In the genomic region with DNA sequence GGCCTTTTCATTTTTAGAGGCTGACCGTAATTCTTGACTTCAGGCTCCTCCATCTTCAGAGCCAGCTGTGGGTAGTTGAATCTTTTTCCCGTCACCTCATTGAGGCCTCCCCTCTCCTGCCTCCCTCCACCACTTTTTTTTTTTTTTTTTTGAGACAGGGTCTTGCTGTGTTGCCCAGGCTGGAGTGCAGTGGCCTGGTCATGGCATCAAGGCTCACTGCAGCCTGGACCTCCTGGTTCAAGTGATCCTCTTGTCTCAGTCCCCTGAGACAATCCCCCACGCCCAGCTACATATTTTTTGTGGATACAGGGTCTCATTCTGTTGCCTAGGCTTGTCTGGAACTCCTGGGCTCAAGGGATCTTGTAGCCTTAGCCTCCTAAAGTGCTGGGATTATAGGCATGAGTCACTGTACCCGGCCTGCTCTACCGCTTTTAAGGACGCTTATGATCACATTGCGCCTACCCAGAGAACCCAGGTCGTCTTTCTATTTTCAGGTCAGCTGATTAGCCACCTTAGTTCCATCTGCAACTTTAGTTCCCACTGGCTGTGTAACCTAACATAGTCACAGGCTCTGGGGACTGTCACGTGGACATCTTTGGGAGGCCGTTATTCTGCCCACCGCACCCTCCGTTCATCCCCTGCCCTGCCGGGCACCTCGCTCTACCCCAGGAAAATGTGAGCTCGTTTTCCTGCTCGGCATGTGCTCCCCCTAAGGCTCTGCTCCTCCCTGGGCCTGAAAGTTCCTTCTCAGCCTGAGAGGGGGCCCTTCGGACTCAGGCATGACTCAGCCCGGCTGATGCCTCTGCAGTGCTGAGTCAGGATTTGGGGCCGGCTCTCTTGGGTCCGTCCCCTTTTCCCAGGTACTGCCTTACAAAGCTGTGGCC, we compare ENCODE assay signal across 12 cellular contexts. TPM values are rescaled to one million over a fixed set of nuclear protein-coding genes. Genes with fewer than 3 reads are reported as not detected.
DNase-seq lines count a peak whose midpoint lies in the region; FAIRE-seq and TF ChIP-seq lines count a peak whose summit lies in the region.
"Had no signal": no experiment of that assay in that cellular context is flagged by ENCODE, and none has a peak within 500 bp of the region (broad histone marks: within the 10 kb centered on the region; RNA-seq: fewer than 3 reads in every experiment).

No MANE protein-coding gene starts in this region.

- WGBS in esophagus squamous epithelium, 2 donors, result 34 to 38% methylated on average over 18 to 20 of the region's 20 CpGs

- H3K4me2 ChIP-seq in osteoblast (ENCODE audit: insufficient read depth, low read length), result peak overlapping the region; percentile 23

- no peaks in the 10 kb centered on the region for H3K79me2 ChIP-seq in osteoblast (ENCODE audit: insufficient read depth, low read length)

- H3K27ac ChIP-seq in esophagus squamous epithelium, result peak overlapping the region; percentile 84 to 91 (median 90)
- peak overlapping the region; percentile 62 for H3K27ac ChIP-seq in osteoblast (ENCODE audit: low read depth, low read length)

- TSS peak; percentile 74 for BruUV-seq in Calu3 (replicated peaks; lab: Mats Ljungman, UMichigan)

- no peak overlapping the region for H3K4me3 Mint-ChIP-seq in Calu3 (ENCODE audit: low read depth, unreplicated experiment)
- H3K4me3 Mint-ChIP-seq: activated CD4-positive, alpha-beta T cell treated with anti-CD3 and anti-CD28 coated beads for 36 hours; stimulated activated naive B cell treated with anti-CD40 and anti-IgM and Interleukin-4, amounts not matched to agents 10 μg/mL and 1 μg/mL and 100 μg/mL, for 72 hours had no signal

- no peak overlapping the region for H2AFZ ChIP-seq in osteoblast (ENCODE audit: low read length)

- CTCF ChIA-PET in Calu3 (lab: Charles Lee), result interaction anchor here (0.7 to 0.9 kb wide), 2 partner anchors 13 to 150 kb away, joined by 3 to 4 read pairs; a partner anchor contains a TSS

- peak; percentile 79 for FAIRE-seq in RCC 7860 (lab: Jason Lieb, UNC)

- H3K27me3 ChIP-seq in esophagus squamous epithelium, result peaks cover 0 to 16% (median 0%) of the 10 kb centered on the region in 4 donors
- H3K27me3 ChIP-seq in osteoblast (ENCODE audit: insufficient read depth, low read length), result no peaks in the 10 kb centered on the region

- no peak overlapping the region for H3K27ac Mint-ChIP-seq in Calu3 (ENCODE audit: unreplicated experiment)
- H3K27ac Mint-ChIP-seq: activated CD4-positive, alpha-beta T cell treated with anti-CD3 and anti-CD28 coated beads for 36 hours; naive B cell; stimulated activated naive B cell treated with anti-CD40 and anti-IgM and Interleukin-4, amounts not matched to agents 10 μg/mL and 1 μg/mL and 100 μg/mL, for 72 hours had no signal

- H3K36me3 Mint-ChIP-seq in Calu3 (ENCODE audit: insufficient read depth, unreplicated experiment), result peaks cover 30% of the 10 kb centered on the region
- H3K36me3 Mint-ChIP-seq: naive B cell had no signal

- DNase-seq in Calu3, result no peak
- peak; percentile 70 for DNase-seq in RCC 7860 (ENCODE audit: low spot score)
- DNase-seq in esophagus squamous epithelium (lab: John Stamatoyannopoulos, UW), result no peak
- DNase-seq in osteoblast (ENCODE audit: insufficient read length, low spot score, missing footprints), result peak; percentile 100
- no peak for DNase-seq in NCI-H1105 treated with DMSO at 0.1 percent for 48 hours (lab: John Stamatoyannopoulos, UW)
- no peak for DNase-seq in Ammon's horn (ENCODE audit: low spot score)
- DNase-seq in stimulated activated CD8-positive, alpha-beta memory T cell treated with anti-CD3 and anti-CD28 coated beads, Interleukin-4, amount 100 ng/mL, for 48 hours, result no peak
- no peak for DNase-seq in NCI-H2227 treated with DMSO at 0.1 percent for 48 hours (lab: John Stamatoyannopoulos, UW)
- DNase-seq: activated CD4-positive, alpha-beta T cell treated with anti-CD3 and anti-CD28 coated beads for 36 hours; naive B cell; NCI-H2029 treated with DMSO at 0.1 percent for 48 hours; stimulated activated naive B cell treated with anti-CD40 and anti-IgM and Interleukin-4, amounts not matched to agents 10 μg/mL and 1 μg/mL and 100 μg/mL, for 72 hours had no signal

- H3K4me1 Mint-ChIP-seq in Calu3 (ENCODE audit: low read depth, unreplicated experiment), result peaks cover 25% of the 10 kb centered on the region
- H3K4me1 Mint-ChIP-seq: activated CD4-positive, alpha-beta T cell treated with anti-CD3 and anti-CD28 coated beads for 36 hours had no signal

- TF ChIP-seq CTCF in Calu3 (IDR thresholded peaks at IDR 0.05; ENCODE audit: unreplicated experiment) (no peak), esophagus squamous epithelium (IDR thresholded peaks at IDR 0.05) (no peak), osteoblast (IDR thresholded peaks at IDR 0.05; ENCODE audit: extremely low read depth, low read depth, low read length) (no peak)

- H3K9me3 ChIP-seq in esophagus squamous epithelium, result no peaks in the 10 kb centered on the region
- no peaks in the 10 kb centered on the region for H3K9me3 ChIP-seq in osteoblast (ENCODE audit: low read depth, low read length)

- H3K4me1 ChIP-seq in esophagus squamous epithelium (peaks cover 37 to 72% (median 42%) of the 10 kb centered on the region in 3 donors), osteoblast (ENCODE audit: insufficient read depth, low read length) (peaks cover 9% of the 10 kb centered on the region)

- H3K27me3 Mint-ChIP-seq in Calu3 (ENCODE audit: unreplicated experiment), result no peaks in the 10 kb centered on the region

- no peaks in the 10 kb centered on the region for H3K9me3 Mint-ChIP-seq in Calu3 (ENCODE audit: low read depth, unreplicated experiment)

- peaks cover 10 to 48% (median 16%) of the 10 kb centered on the region in 3 donors for H3K36me3 ChIP-seq in esophagus squamous epithelium
- peaks cover 29% of the 10 kb centered on the region for H3K36me3 ChIP-seq in osteoblast (ENCODE audit: insufficient read depth, low read length)

- intact Hi-C loops in Calu3 (cut with micrococcal nuclease; ENCODE audit: unreplicated experiment), result no loop called here
- intact Hi-C loops in esophagus squamous epithelium (cut with DNase I), result no loop called here

- no peaks in the 10 kb centered on the region for H4K20me1 ChIP-seq in osteoblast (ENCODE audit: insufficient read depth, low read length)

- H3K4me3 ChIP-seq in esophagus squamous epithelium (peak overlapping the region in 2 of 4 donors; percentile 2 to 27), osteoblast (ENCODE audit: insufficient read depth, low read length) (no peak overlapping the region)

- TF ChIP-seq POLR2A in esophagus squamous epithelium (IDR thresholded peaks at IDR 0.05), result peak in 1 of 4 donors; percentile 6

RNA-seq across cellular contexts. Expression of a gene that starts 13.4 kb away (rescaled TPM):
- total RNA-seq in Calu3 (2022), result 113 and 195 TPM in 2 replicates
- total RNA-seq in esophagus squamous epithelium, result 100 to 1,000 TPM in 3 of 4 donors, 10 to 100 TPM in 1; 36.6 to 163 (median 130) TPM
- total RNA-seq in osteoblast, result 41.3 and 60.1 TPM in 2 replicates

RNA-seq across cellular contexts. Expression of a gene that starts 42.1 kb away (rescaled TPM):
- total RNA-seq in Calu3 (2022) (10.9 and 13.5 TPM in 2 replicates), esophagus squamous epithelium (under 1 TPM in 1 of 4 donors, not detected in 3; 1.00 TPM), osteoblast (0.29 TPM in 1 of 2 replicates, not detected in the other)
- total RNA-seq: activated CD4-positive, alpha-beta T cell treated with anti-CD3 and anti-CD28 coated beads for 36 hours had no signal

RNA-seq across cellular contexts. Expression of a gene that starts 52.6 kb away (rescaled TPM):
- total RNA-seq in Calu3 (2022), result not detected in 2 replicates
- total RNA-seq in esophagus squamous epithelium, result 1 to 10 TPM in 1 of 4 donors, not detected in 3; 1.1 TPM
- total RNA-seq in osteoblast, result not detected in 2 replicates
- total RNA-seq: activated CD4-positive, alpha-beta T cell treated with anti-CD3 and anti-CD28 coated beads for 36 hours had no signal

Comparison
In these comparisons a context has a peak if more than half of its experiments do, and no peak if none do; other contexts are left out.
1. DNase-seq: peak in RCC 7860 (single experiment) and osteoblast (single experiment); none in Calu3 (single experiment), esophagus squamous epithelium (single experiment), NCI-H1105 treated with DMSO at 0.1 percent for 48 hours (single experiment), Ammon's horn (single experiment), stimulated activated CD8-positive, alpha-beta memory T cell treated with anti-CD3 and anti-CD28 coated beads, Interleukin-4, amount 100 ng/mL, for 48 hours (single experiment) and NCI-H2227 treated with DMSO at 0.1 percent for 48 hours (single experiment).